15 cellular contexts compared by ENCODE assay signal in genomic region chr9:6090272-6090671, GRCh38.
DNase-seq lines count a peak whose midpoint lies in the region; ATAC-seq and TF ChIP-seq lines count a peak whose summit lies in the region.
"Had no signal": no experiment of that assay in that cellular context is flagged by ENCODE, and none has a peak within 500 bp of the region (broad histone marks: within the 10 kb centered on the region; RNA-seq: fewer than 3 reads in every experiment).

No MANE protein-coding gene starts in this region.

- H3K27me3 ChIP-seq in GM23248 (replicated peaks; ENCODE audit: insufficient read depth), result no peaks in the 10 kb centered on the region
- no peaks in the 10 kb centered on the region for H3K27me3 ChIP-seq in heart right ventricle
- H3K27me3 ChIP-seq in gastrocnemius medialis, result no peaks in the 10 kb centered on the region
- no peaks in the 10 kb centered on the region for H3K27me3 ChIP-seq in A673 (replicated peaks; ENCODE audit: insufficient read depth, low read depth, low read length, poor library complexity)
- H3K27me3 ChIP-seq: BLaER1 treated with 17β-estradiol and CSF1 and Interleukin-3, amounts not matched to agents 10 nM and 100 nM had no signal

- no peak overlapping the region for H3K27ac ChIP-seq in GM23248
- H3K27ac ChIP-seq in heart right ventricle, result peak overlapping the region in 8 of 10 donors; percentile 25 to 67 (median 55)
- H3K27ac ChIP-seq in gastrocnemius medialis, result peak overlapping the region; percentile 5 to 75 (median 52)
- no peak overlapping the region for H3K27ac ChIP-seq in A673 (ENCODE audit: low read depth, low read length, poor library complexity, severe bottlenecking)
- H3K27ac ChIP-seq: BLaER1 treated with 17β-estradiol and CSF1 and Interleukin-3, amounts not matched to agents 10 nM and 100 nM had no signal

- H3K4me1 ChIP-seq in GM23248 (ENCODE audit: insufficient read depth), result peaks cover 7% of the 10 kb centered on the region; the same call in 1 of the 2 replicates
- peaks cover 0 to 13% (median 0%) of the 10 kb centered on the region in 9 donors for H3K4me1 ChIP-seq in heart right ventricle
- H3K4me1 ChIP-seq in gastrocnemius medialis, result peaks cover 10 to 15% of the 10 kb centered on the region in 2 donors
- no peaks in the 10 kb centered on the region for H3K4me1 ChIP-seq in A673 (ENCODE audit: insufficient read depth, low read length, poor library complexity, severe bottlenecking)

- no peaks in the 10 kb centered on the region for H4K20me1 ChIP-seq in GM23248 (ENCODE audit: insufficient read depth)
- H4K20me1 ChIP-seq: BLaER1 treated with 17β-estradiol and CSF1 and Interleukin-3, amounts not matched to agents 10 nM and 100 nM had no signal

- no TSS peak for BruUV-seq in A673 (replicated peaks; lab: Mats Ljungman, UMichigan)

- H3K9me2 ChIP-seq in GM23248 (ENCODE audit: insufficient read depth), result no peaks in the 10 kb centered on the region
- H3K9me2 ChIP-seq: SK-N-SH had no signal

- H3K9ac ChIP-seq in GM23248, result no peak overlapping the region
- H3K9ac ChIP-seq: BLaER1 treated with 17β-estradiol and CSF1 and Interleukin-3, amounts not matched to agents 10 nM and 100 nM; SK-N-SH had no signal

- H3K36me3 ChIP-seq in GM23248 (ENCODE audit: low read depth) (no peaks in the 10 kb centered on the region), heart right ventricle (no peaks in the 10 kb centered on the region), gastrocnemius medialis (no peaks in the 10 kb centered on the region), A673 (ENCODE audit: insufficient read depth, low read length, poor library complexity, severe bottlenecking) (no peaks in the 10 kb centered on the region)
- H3K36me3 ChIP-seq: BLaER1 treated with 17β-estradiol and CSF1 and Interleukin-3, amounts not matched to agents 10 nM and 100 nM had no signal

- H3K4me2 ChIP-seq in GM23248 (ENCODE audit: unreplicated experiment), result no peak overlapping the region
- H3K4me2 ChIP-seq: SK-N-SH had no signal

- DNase-seq in GM23248 (no peak), RPMI8226 (peak; percentile 16), heart right ventricle (peak in 1 of 2 donors; percentile 18), gastrocnemius medialis (peak; percentile 6 to 54), A673 (ENCODE audit: low spot score) (no peak), NCI-H510A treated with DMSO at 0.1 percent for 48 hours (lab: John Stamatoyannopoulos, UW) (no peak)
- DNase-seq: EL, H9, IMR-90, NCI-H146, NCI-H2081 treated with DMSO at 0.1 percent for 48 hours, NCI-H524 treated with DMSO at 0.1 percent for 48 hours, SK-N-SH had no signal

- no peak for TF ChIP-seq POLR2A in gastrocnemius medialis (IDR thresholded peaks at IDR 0.05)

- peak overlapping the region; percentile 5 for H2AFZ ChIP-seq in GM23248

- H3K4me3 ChIP-seq in GM23248 (no peak overlapping the region), heart right ventricle (no peak overlapping the region), gastrocnemius medialis (no peak overlapping the region), A673 (ENCODE audit: low read depth, low read length, poor library complexity, severe bottlenecking) (no peak overlapping the region)
- H3K4me3 ChIP-seq: BLaER1 treated with 17β-estradiol and CSF1 and Interleukin-3, amounts not matched to agents 10 nM and 100 nM had no signal

- ATAC-seq in heart right ventricle (peak in 7 of 8 donors; percentile 81 to 100 (median 97)), gastrocnemius medialis (peak; percentile 99 to 100), HG02642 (IDR thresholded peaks at IDR 0.05; ENCODE audit: poor library complexity, unreplicated experiment) (no peak)

- intact Hi-C loops in heart right ventricle (cut with DNase I), result no loop called here
- intact Hi-C loops in gastrocnemius medialis (cut with DNase I; ENCODE audit: low total_unique reads), result loop anchor here (2.0 kb wide), 1 partner anchor 17 kb away; no protein-coding TSS in a partner anchor
- intact Hi-C loops in A673 (cut with micrococcal nuclease; ENCODE audit: unreplicated experiment), result no loop called here

- in situ Hi-C loops in GM23248 (cut with MboI), result no loop called here
- in situ Hi-C loops in gastrocnemius medialis (cut with MboI; ENCODE audit: low sequenced_read_pairs in 4 of 4), result no loop called here

- H3K9me3 ChIP-seq in GM23248 (ENCODE audit: low read depth) (no peaks in the 10 kb centered on the region), heart right ventricle (no peaks in the 10 kb centered on the region), gastrocnemius medialis (no peaks in the 10 kb centered on the region), A673 (ENCODE audit: low read depth, low read length, poor library complexity, severe bottlenecking) (no peaks in the 10 kb centered on the region)
- H3K9me3 ChIP-seq: BLaER1 treated with 17β-estradiol and CSF1 and Interleukin-3, amounts not matched to agents 10 nM and 100 nM; SK-N-SH had no signal

- TF ChIP-seq CTCF in heart right ventricle (IDR thresholded peaks at IDR 0.05) (no peak), gastrocnemius medialis (IDR thresholded peaks at IDR 0.05 in 4 of 5, conservative IDR thresholded peaks at IDR 0.05 in 1 of 5) (no peak), A673 (conservative IDR thresholded peaks at IDR 0.05; ENCODE audit: low read depth, low read length) (no peak)

- H3F3A ChIP-seq in GM23248 (ENCODE audit: insufficient read depth), result no peaks in the 10 kb centered on the region

- POLR2A ChIA-PET in A673 (lab: Charles Lee; ENCODE audit: low non-redundant PET), result no interaction called here

- CTCF ChIA-PET in A673 (lab: Charles Lee), result no interaction called here

- H3K79me2 ChIP-seq in GM23248 (ENCODE audit: insufficient read depth), result no peaks in the 10 kb centered on the region

Comparison
In these comparisons a context has a peak if more than half of its experiments do, and no peak if none do; other contexts are left out.
1. DNase-seq: peak in RPMI8226 (single experiment) and gastrocnemius medialis (2 of 2); none in GM23248 (single experiment), A673 (single experiment) and NCI-H510A treated with DMSO at 0.1 percent for 48 hours (single experiment).
2. H3K27ac ChIP-seq: peak in heart right ventricle (8 of 10) and gastrocnemius medialis (4 of 4); none in GM23248 (single experiment) and A673 (single experiment).